ENCODE assay signal across 12 cellular contexts in the genomic region with DNA sequence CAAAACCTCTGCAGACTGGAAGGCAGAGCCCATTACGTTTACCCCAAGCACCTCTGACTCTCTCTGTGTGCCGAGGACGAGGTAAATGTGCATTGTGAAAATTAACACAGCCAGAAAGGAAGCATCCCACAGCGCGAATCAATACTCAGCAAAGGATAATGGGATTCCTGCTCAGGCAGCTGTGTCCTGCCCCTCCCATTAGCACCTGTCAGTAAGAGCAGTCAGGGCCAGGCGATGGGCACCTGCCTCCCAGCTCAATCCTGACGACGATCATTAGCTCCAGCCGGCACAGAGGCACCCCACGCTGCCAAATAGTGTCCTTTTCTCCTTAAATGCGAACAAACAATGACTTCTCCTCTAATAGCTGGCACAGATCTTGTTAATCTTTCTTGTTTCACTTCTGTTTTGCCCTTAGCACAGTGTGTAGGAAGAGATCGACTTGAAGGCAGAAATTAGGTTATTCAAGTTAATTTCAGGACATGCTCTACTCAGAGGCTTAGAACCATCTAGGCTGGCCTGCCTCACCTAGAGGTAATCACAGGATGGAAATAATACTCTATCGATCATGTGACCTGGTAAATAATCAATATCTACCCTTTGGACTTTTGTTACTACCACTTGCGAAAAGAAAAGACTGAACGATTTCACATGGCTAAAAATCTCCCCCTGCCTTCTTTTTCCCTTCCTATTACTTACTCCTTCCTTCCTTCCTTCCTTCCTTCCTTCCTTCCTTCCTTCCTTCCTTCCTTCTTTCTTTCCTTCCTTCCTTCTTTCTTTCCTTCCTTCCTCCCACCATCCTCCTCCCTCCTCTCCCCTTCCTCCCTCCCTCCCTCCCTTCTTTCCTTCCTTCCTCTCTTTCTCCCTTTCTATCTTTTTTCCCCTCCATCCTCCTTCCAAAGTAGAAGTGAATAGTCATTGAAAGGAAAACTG.
DNase-seq lines count a peak whose midpoint lies in the region; ATAC-seq, FAIRE-seq and TF ChIP-seq lines count a peak whose summit lies in the region.
"Had no signal": no experiment of that assay in that cellular context is flagged by ENCODE, and none has a peak within 500 bp of the region (broad histone marks: within the 10 kb centered on the region; RNA-seq: fewer than 3 reads in every experiment).

No MANE protein-coding gene starts in this region.

- DNase-seq in IMR-90 (no peak), NCI-H2171 (lab: John Stamatoyannopoulos, UW) (peak; percentile 70), K562 (ENCODE audit: extremely low read depth in 1 of 4, low spot score in 3 of 4) (no peak), NCI-H446 (lab: John Stamatoyannopoulos, UW) (no peak), Right ventricle myocardium inferior (ENCODE audit: missing footprints) (no peak)
- DNase-seq: PC-3 had no signal

- CTCF ChIA-PET in IMR-90 (lab: Yijun Ruan, JAX) = no interaction called here
- CTCF ChIA-PET in K562 (lab: Yijun Ruan, JAX; ENCODE audit: low intra/inter-chr PET ratio) = no interaction called here

- H3K4ac ChIP-seq in IMR-90 (ENCODE audit: low read depth, low read length) = peak overlapping the region; percentile 39; the same call in 1 of the 2 replicates

- H4K8ac ChIP-seq in IMR-90 (ENCODE audit: low read depth in 2 of 2, low read length in 2 of 2) = peak overlapping the region; percentile 8 to 29; a peak in 1 of 4 replicates

- TF ChIP-seq EP300 in K562 (IDR thresholded peaks at IDR 0.05; ENCODE audit: low read length) = no peak

- H3K27ac ChIP-seq in IMR-90 (ENCODE audit: insufficient read depth, low read length) (peak overlapping the region; percentile 25; the same call in 1 of the 2 replicates), K562 (ENCODE audit: extremely low read depth, low read depth, low read length) (no peak overlapping the region), neutrophil (peak overlapping the region; percentile 27)

- dilution Hi-C loops in IMR-90 (cut with HindIII; ENCODE audit: low sequenced_read_pairs, unreplicated experiment) = no loop called here

- in situ Hi-C loops in IMR-90 (cut with MboI; ENCODE audit: low sequenced_read_pairs) = no loop called here
- in situ Hi-C loops in K562 (cut with MboI) = no loop called here

- no TSS peak for BruUV-seq in IMR-90 (replicated peaks; lab: Mats Ljungman, UMichigan)
- BruUV-seq in K562 (replicated peaks; lab: Mats Ljungman, UMichigan) = no TSS peak

- H3K4me2 ChIP-seq in IMR-90 (ENCODE audit: low read depth, low read length) = peak overlapping the region; percentile 11; the same call in 1 of the 2 replicates
- H3K4me2 ChIP-seq in K562 (ENCODE audit: insufficient read depth, low read length) = no peak overlapping the region

- no peaks in the 10 kb centered on the region for H3K79me1 ChIP-seq in IMR-90 (ENCODE audit: low read depth in 1 of 2, low read length in 2 of 2)

- H4K5ac ChIP-seq in IMR-90 (ENCODE audit: low read depth, low read length) = peak overlapping the region; percentile 7; the same call in 1 of the 2 replicates

- TF ChIP-seq CTCF in IMR-90 (conservative IDR thresholded peaks at IDR 0.05; ENCODE audit: low read depth, low read length) = no peak
- no peak for TF ChIP-seq CTCF in K562 (IDR thresholded peaks at IDR 0.05 in 2 of 3, conservative IDR thresholded peaks at IDR 0.05 in 1 of 3; ENCODE audit: insufficient read depth in 2 of 3, low read depth in 1 of 3, low read length in 3 of 3)
- TF ChIP-seq CTCF in neutrophil (IDR thresholded peaks at IDR 0.05) = no peak

- H2BK20ac ChIP-seq in IMR-90 (ENCODE audit: low read depth, low read length) = peak overlapping the region; percentile 44

- peak overlapping the region; percentile 66 for H3K18ac ChIP-seq in IMR-90 (ENCODE audit: low read depth, low read length)

- H2BK5ac ChIP-seq in IMR-90 (ENCODE audit: low read depth, low read length, poor library complexity, severe bottlenecking) = no peak overlapping the region

- H3K79me2 ChIP-seq in K562 (ENCODE audit: control insufficient read depth, insufficient read depth, low read length) = no peaks in the 10 kb centered on the region

- TF ChIP-seq RAD21 in IMR-90 (IDR thresholded peaks at IDR 0.05; ENCODE audit: low read length) (no peak), K562 (CRISPR knock-in tag; conservative IDR thresholded peaks at IDR 0.05 in 1 of 2, IDR thresholded peaks at IDR 0.05 in 1 of 2) (no peak)

- H3K4me3 ChIP-seq in IMR-90 (ENCODE audit: insufficient read depth, low read depth, low read length) = no peak overlapping the region
- H3K4me3 ChIP-seq in K562 = no peak overlapping the region
- no peak overlapping the region for H3K4me3 ChIP-seq in neutrophil (ENCODE audit: low read depth in 1 of 2, low read length in 1 of 2)

- H3K4me1 ChIP-seq in IMR-90 (ENCODE audit: control insufficient read depth, insufficient read depth, low read length) = peaks cover 17% of the 10 kb centered on the region
- H3K4me1 ChIP-seq in K562 (replicated peaks in 1 of 2; ENCODE audit: control insufficient read depth in 2 of 2, insufficient read depth in 2 of 2, low read length in 2 of 2) = no peaks in the 10 kb centered on the region
- peaks cover 8 to 13% of the 10 kb centered on the region in 2 experiments for H3K4me1 ChIP-seq in neutrophil (ENCODE audit: control insufficient read depth in 1 of 2, insufficient read depth in 1 of 2, low read depth in 1 of 2, low read length in 1 of 2)

- H2AK5ac ChIP-seq in IMR-90 (ENCODE audit: low read depth, low read length) = peak overlapping the region; percentile 58; the same call in 1 of the 2 replicates

- H3K9me3 ChIP-seq in IMR-90 (ENCODE audit: control insufficient read depth, insufficient read depth, low read length) (no peaks in the 10 kb centered on the region), K562 (replicated peaks; ENCODE audit: control insufficient read depth, insufficient read depth, low read depth, low read length) (no peaks in the 10 kb centered on the region), neutrophil (no peaks in the 10 kb centered on the region)

- H2AFZ ChIP-seq in IMR-90 (replicated peaks; ENCODE audit: low read length, poor library complexity) = peak overlapping the region; percentile 6
- H2AFZ ChIP-seq in K562 (ENCODE audit: low read depth, low read length) = no peak overlapping the region

- H4K20me1 ChIP-seq in IMR-90 (ENCODE audit: insufficient read depth, low read length) (no peaks in the 10 kb centered on the region), K562 (replicated peaks; ENCODE audit: control insufficient read depth, insufficient read depth, low read length) (no peaks in the 10 kb centered on the region)

- H3K27me3 ChIP-seq in IMR-90 (ENCODE audit: control insufficient read depth, insufficient read depth, low read length) (no peaks in the 10 kb centered on the region), K562 (ENCODE audit: control insufficient read depth in 2 of 2, insufficient read depth in 2 of 2, low read length in 2 of 2) (peaks cover 0 to 10% of the 10 kb centered on the region in 2 experiments; a peak in 4 of 5 replicates), neutrophil (no peaks in the 10 kb centered on the region)

- H2BK15ac ChIP-seq in IMR-90 (ENCODE audit: low read depth, low read length) = peak overlapping the region; percentile 8; the same call in 2 of the 3 replicates

- H2AK9ac ChIP-seq in IMR-90 (replicated peaks; ENCODE audit: low read depth, low read length, poor library complexity) = no peak overlapping the region

- TF ChIP-seq POLR2A in IMR-90 (IDR thresholded peaks at IDR 0.05; ENCODE audit: low read depth, low read length) (no peak), K562 (conservative IDR thresholded peaks at IDR 0.05) (no peak)

- peaks cover 2% of the 10 kb centered on the region; the same call in 1 of the 2 replicates for H3K9me1 ChIP-seq in IMR-90 (ENCODE audit: insufficient read depth, low read length)
- no peaks in the 10 kb centered on the region for H3K9me1 ChIP-seq in K562 (ENCODE audit: control insufficient read depth, insufficient read depth, low read length)

- WGBS in IMR-90 (ENCODE audit: extremely low coverage in 2 of 2, insufficient read length in 1 of 2), 2 experiments = 78% methylated on average over 7 of the region's 15 CpGs; no CpG with 5 or more reads in 1 of the 2 experiments
- 2% methylated on average over 15 of the region's 15 CpGs for WGBS in K562 (ENCODE audit: insufficient coverage, low coverage, missing lambda C conversion rate)

- H2BK120ac ChIP-seq in IMR-90 (ENCODE audit: low read depth, low read length) = peak overlapping the region; percentile 40

- H3K56ac ChIP-seq in IMR-90 (ENCODE audit: extremely low read depth, insufficient read depth, low read length) = no peak overlapping the region

- POLR2A ChIA-PET in IMR-90 (lab: Charles Lee; ENCODE audit: unreplicated experiment) = no interaction called here
- POLR2A ChIA-PET in K562 (lab: Yijun Ruan, JAX) = interaction anchor here (0.7 kb wide), 1 partner anchor 1967 kb away, joined by 3 read pairs; no protein-coding TSS in a partner anchor

- H3K36me3 ChIP-seq in IMR-90 (ENCODE audit: control insufficient read depth, insufficient read depth, low read length) = no peaks in the 10 kb centered on the region
- H3K36me3 ChIP-seq in K562 (ENCODE audit: control insufficient read depth, insufficient read depth, low read length) = no peaks in the 10 kb centered on the region
- no peaks in the 10 kb centered on the region for H3K36me3 ChIP-seq in neutrophil

- H4K91ac ChIP-seq in IMR-90 (ENCODE audit: insufficient read depth, low read depth, low read length) = peak overlapping the region; percentile 48

- H3K23ac ChIP-seq in IMR-90 (ENCODE audit: low read depth, low read length) = no peak overlapping the region

- intact Hi-C loops in IMR-90 (cut with micrococcal nuclease) = loop anchor here (1.0 to 5.0 kb wide), 2 partner anchors 113 to 487 kb away; no protein-coding TSS in a partner anchor
- intact Hi-C loops in K562 (cut with micrococcal nuclease) = no loop called here
- intact Hi-C loops in Right ventricle myocardium inferior (cut with DNase I) = no loop called here

- ATAC-seq in IMR-90 (ENCODE audit: low read depth) (peak; percentile 7; the same call in 1 of the 2 replicates), K562 (no peak), GM18861 (IDR thresholded peaks at IDR 0.05; ENCODE audit: unreplicated experiment) (no peak), Right ventricle myocardium inferior (no peak), HG03460 (IDR thresholded peaks at IDR 0.05; ENCODE audit: unreplicated experiment) (no peak)
- ATAC-seq: PC-3 had no signal

- peak overlapping the region; percentile 17; the same call in 1 of the 2 replicates for H3K14ac ChIP-seq in IMR-90 (replicated peaks; ENCODE audit: low read depth, low read length)

- FAIRE-seq in K562 (lab: Jason Lieb, UNC) = no peak
- FAIRE-seq: D721Med, endometrium, islet of Langerhans had no signal

- H3K9ac ChIP-seq in IMR-90 (ENCODE audit: low read depth, low read length) (no peak overlapping the region), K562 (ENCODE audit: insufficient read depth in 1 of 2, low read depth in 2 of 2, low read length in 2 of 2) (no peak overlapping the region)

TF ChIP-seq in IMR-90, 13 proteins besides CTCF, POLR2A, EP300 and RAD21 (continues in another document):
- TF ChIP-seq MXI1 (IDR thresholded peaks at IDR 0.05; ENCODE audit: borderline replicate concordance, low read depth, low read length) = no peak
- TF ChIP-seq RFX5 (IDR thresholded peaks at IDR 0.05; ENCODE audit: low read depth, low read length) = no peak

TF ChIP-seq in K562, 482 proteins besides CTCF, POLR2A, EP300 and RAD21 (continues in another document):
- no peak for TF ChIP-seq NFIX (CRISPR knock-in tag; IDR thresholded peaks at IDR 0.05; ENCODE audit: low read depth)
